10 cellular contexts compared by ENCODE assay signal in the genomic region with DNA sequence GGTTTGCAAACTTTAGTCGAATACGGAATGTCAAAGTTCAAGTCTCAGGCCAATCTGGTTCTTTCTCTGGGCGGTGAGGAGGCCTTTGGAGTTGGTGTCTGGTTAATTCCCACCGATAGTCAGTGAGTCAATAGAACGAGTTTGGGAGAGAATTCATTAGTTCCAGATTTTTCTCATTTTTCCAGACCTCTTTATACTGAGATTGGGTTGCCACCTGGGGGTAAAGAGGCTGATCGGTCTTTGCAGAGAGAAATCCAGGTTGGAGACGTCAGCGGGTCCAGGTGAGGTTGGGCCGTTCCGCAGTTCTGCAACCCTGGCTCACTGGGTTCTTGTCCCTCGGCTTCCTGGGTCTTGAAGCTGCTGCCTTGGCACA. TPM values are rescaled to one million over a fixed set of nuclear protein-coding genes. Genes with fewer than 3 reads are reported as not detected.
DNase-seq lines count a peak whose midpoint lies in the region; ATAC-seq and TF ChIP-seq lines count a peak whose summit lies in the region.
"Had no signal": no experiment of that assay in that cellular context is flagged by ENCODE, and none has a peak within 500 bp of the region (broad histone marks: within the 10 kb centered on the region; RNA-seq: fewer than 3 reads in every experiment).

No MANE protein-coding gene starts in this region.

- H3K27me3 ChIP-seq in CD4-positive, CD25-positive, alpha-beta regulatory T cell (ENCODE audit: control insufficient read depth, insufficient read depth, low read length), result peaks cover 3% of the 10 kb centered on the region
- H3K27me3 ChIP-seq in Karpas-422 (ENCODE audit: low read length), result no peaks in the 10 kb centered on the region

- H3K4me3 Mint-ChIP-seq in CD4-positive, CD25-positive, alpha-beta regulatory T cell, result peak overlapping the region; percentile 81 to 90 (median 86)
- peak overlapping the region; percentile 84 for H3K4me3 Mint-ChIP-seq in nephron progenitor cell

- peaks cover 66% of the 10 kb centered on the region for H3K79me2 ChIP-seq in Karpas-422 (ENCODE audit: low read length)

- no peak for ATAC-seq in CD4-positive, CD25-positive, alpha-beta regulatory T cell (ENCODE audit: low read depth in 2 of 2)

- no peak overlapping the region for H3K27ac ChIP-seq in CD4-positive, CD25-positive, alpha-beta regulatory T cell (ENCODE audit: insufficient read depth, low read length, poor library complexity, severe bottlenecking)
- peak overlapping the region; percentile 97 for H3K27ac ChIP-seq in Karpas-422 (ENCODE audit: low read length)

- H3K9me2 ChIP-seq in Karpas-422 (replicated peaks; ENCODE audit: insufficient read depth, low read length), result no peaks in the 10 kb centered on the region

- H4K20me1 ChIP-seq in Karpas-422 (ENCODE audit: insufficient read depth, low read depth, low read length), result no peaks in the 10 kb centered on the region

- peaks cover 16 to 36% (median 27%) of the 10 kb centered on the region in 4 donors for H3K4me1 Mint-ChIP-seq in CD4-positive, CD25-positive, alpha-beta regulatory T cell
- peaks cover 63% of the 10 kb centered on the region for H3K4me1 Mint-ChIP-seq in nephron progenitor cell

- no peak overlapping the region for H3K27ac Mint-ChIP-seq in CD4-positive, CD25-positive, alpha-beta regulatory T cell
- H3K27ac Mint-ChIP-seq in nephron progenitor cell, result no peak overlapping the region

- no peaks in the 10 kb centered on the region for H3K9me3 Mint-ChIP-seq in CD4-positive, CD25-positive, alpha-beta regulatory T cell
- no peaks in the 10 kb centered on the region for H3K9me3 Mint-ChIP-seq in nephron progenitor cell

- peak overlapping the region; percentile 86 for H3K4me2 ChIP-seq in Karpas-422 (ENCODE audit: low read depth, low read length, poor library complexity, severe bottlenecking)

- H3K9ac ChIP-seq in Karpas-422 (ENCODE audit: low read length), result peak overlapping the region; percentile 98

- H3K4me1 ChIP-seq in CD4-positive, CD25-positive, alpha-beta regulatory T cell (ENCODE audit: control insufficient read depth, insufficient read depth, low read length, poor library complexity, severe bottlenecking), result peaks cover 25% of the 10 kb centered on the region
- H3K4me1 ChIP-seq in Karpas-422 (ENCODE audit: low read length), result peaks cover 73% of the 10 kb centered on the region

- H3K36me3 Mint-ChIP-seq in CD4-positive, CD25-positive, alpha-beta regulatory T cell, result peaks cover 3% of the 10 kb centered on the region
- H3K36me3 Mint-ChIP-seq in nephron progenitor cell (ENCODE audit: low read depth), result peaks cover 6% of the 10 kb centered on the region

- no peaks in the 10 kb centered on the region for H3K36me3 ChIP-seq in CD4-positive, CD25-positive, alpha-beta regulatory T cell (ENCODE audit: control insufficient read depth, insufficient read depth, low read length)
- H3K36me3 ChIP-seq in Karpas-422 (ENCODE audit: insufficient read depth, low read length), result 0 out of 2 replicates have a peak, but pooled peaks cover 5% of the 10 kb centered on the region

- no peak for TF ChIP-seq CTCF in epithelial cell of proximal tubule (conservative IDR thresholded peaks at IDR 0.05; ENCODE audit: low read depth, low read length)
- TF ChIP-seq CTCF in nephron progenitor cell (IDR thresholded peaks at IDR 0.05), result no peak

- no peak for DNase-seq in CD4-positive, CD25-positive, alpha-beta regulatory T cell
- peak; percentile 68 for DNase-seq in Karpas-422
- no peak for DNase-seq in epithelial cell of proximal tubule (ENCODE audit: low read depth)
- DNase-seq in nephron progenitor cell, result no peak
- no peak for DNase-seq in NCI-H146 treated with DMSO at 0.1 percent for 48 hours (lab: John Stamatoyannopoulos, UW; ENCODE audit: unreplicated experiment)
- DNase-seq in D341Med (ENCODE audit: low spot score), result no peak
- no peak for DNase-seq in activated CD4-positive, CD25-positive, alpha-beta regulatory T cell treated with anti-CD3 and anti-CD28 coated beads, Interleukin-2, amount 50 U/mL, for 72 hours
- no peak for DNase-seq in T-helper 2 cell
- DNase-seq: activated CD8-positive, alpha-beta memory T cell treated with anti-CD3 and anti-CD28 coated beads, Interleukin-2, amount 50 U/mL, for 4 hours; NCI-H526 treated with DMSO at 0.1 percent for 48 hours had no signal

- H3K27me3 Mint-ChIP-seq in CD4-positive, CD25-positive, alpha-beta regulatory T cell, result peaks cover 12% of the 10 kb centered on the region
- H3K27me3 Mint-ChIP-seq in nephron progenitor cell (ENCODE audit: low read depth, poor library complexity), result peaks cover 4% of the 10 kb centered on the region

- no peak overlapping the region for H2AFZ ChIP-seq in Karpas-422 (ENCODE audit: low read length)

- H3K4me3 ChIP-seq in CD4-positive, CD25-positive, alpha-beta regulatory T cell (ENCODE audit: low read depth, low read length), result no peak overlapping the region
- H3K4me3 ChIP-seq in Karpas-422 (ENCODE audit: low read length) (peak overlapping the region; percentile 83), epithelial cell of proximal tubule (ENCODE audit: low read depth, low read length) (peak overlapping the region; percentile 67)

- H3K9me3 ChIP-seq in CD4-positive, CD25-positive, alpha-beta regulatory T cell (ENCODE audit: control insufficient read depth in 2 of 2, low read length in 2 of 2), result no peaks in the 10 kb centered on the region
- H3K9me3 ChIP-seq in Karpas-422 (ENCODE audit: low read length), result no peaks in the 10 kb centered on the region

RNA-seq across cellular contexts. Expression of a gene that starts 1.3 kb away (rescaled TPM):
- total RNA-seq in CD4-positive, CD25-positive, alpha-beta regulatory T cell, result 45.1 TPM
- polyA plus RNA-seq in CD4-positive, CD25-positive, alpha-beta regulatory T cell, result 1 to 10 TPM; 6.0 to 9.6 (median 7.6) TPM
- total RNA-seq in Karpas-422 (2014; rRNA removed; shearing (Covaris generic); ENCODE audit: low replicate concordance), result 92.4 and 109 TPM in 2 replicates
- 24.6 and 37.3 TPM in 2 replicates for total RNA-seq in epithelial cell of proximal tubule
